In genomic region chr1:25476186-25477097, GRCh38 we compare ENCODE assay signal across 17 cellular contexts. TPM values are rescaled to one million over a fixed set of nuclear protein-coding genes. Genes with fewer than 3 reads are reported as not detected.
DNase-seq lines count a peak whose midpoint lies in the region; ATAC-seq, FAIRE-seq and TF ChIP-seq lines count a peak whose summit lies in the region.
"Had no signal": no experiment of that assay in that cellular context is flagged by ENCODE, and none has a peak within 500 bp of the region (broad histone marks: within the 10 kb centered on the region; RNA-seq: fewer than 3 reads in every experiment).

No MANE protein-coding gene starts in this region.

- no peaks in the 10 kb centered on the region for H3K27me3 Mint-ChIP-seq in activated CD8-positive, alpha-beta memory T cell treated with anti-CD3 and anti-CD28 coated beads, Interleukin-2, amount 10 ng/mL, durations not matched to agents 7 days and 5 days

- no peak for TF ChIP-seq RAD21 in GM12878 (IDR thresholded peaks at IDR 0.05; ENCODE audit: insufficient read depth, low read depth, low read length)

- RAD21 ChIA-PET in GM12878 (lab: Charles Lee; ENCODE audit: unreplicated experiment) = interaction anchor here (1.3 to 5.5 kb wide), 10 partner anchors 9 to 135 kb away, joined by 3 to 56 read pairs (median 10); no protein-coding TSS in a partner anchor

- H3K4me1 ChIP-seq in GM12878 (ENCODE audit: control insufficient read depth, insufficient read depth, low read length) = peaks cover 13% of the 10 kb centered on the region
- peaks cover 23 to 52% (median 36%) of the 10 kb centered on the region in 3 donors for H3K4me1 ChIP-seq in skeletal muscle tissue (ENCODE audit: control insufficient read depth in 3 of 3, insufficient read depth in 3 of 3, low read length in 3 of 3)

- TF ChIP-seq EP300 in GM12878 (IDR thresholded peaks at IDR 0.05; ENCODE audit: borderline replicate concordance in 1 of 2, control insufficient read depth in 1 of 2, low read depth in 2 of 2, low read length in 2 of 2) = peak in 1 of 2 experiments; percentile 68; a peak in 2 of 4 replicates

- WGBS in GM12878 (ENCODE audit: insufficient coverage, insufficient replicate concordance, low lambda C conversion rate, missing lambda C conversion rate) = 27% methylated on average over 2 of the region's 2 CpGs

- H3K9ac ChIP-seq in GM12878 (ENCODE audit: control insufficient read depth, insufficient read depth, low read length) (no peak overlapping the region), skeletal muscle tissue (ENCODE audit: low read depth in 1 of 3, low read length in 3 of 3) (no peak overlapping the region)
- H3K9ac ChIP-seq: SK-N-SH had no signal

- in situ Hi-C loops in GM12878 (cut with MboI) = no loop called here

- intact Hi-C loops in GM12878 (cut with micrococcal nuclease; ENCODE audit: unreplicated experiment) = loop anchor here (2.0 kb wide), 1 partner anchor 46 kb away; the partner anchor contains the start of gene MACO1

- POLR2A ChIA-PET in GM12878 (lab: Charles Lee) = interaction anchor here (1.0 to 4.7 kb wide), 5 partner anchors 10 to 45 kb away, joined by 4 to 54 read pairs (median 17); partner anchors contain the start of gene MACO1

- peak; percentile 35 for ATAC-seq in activated CD8-positive, alpha-beta memory T cell treated with anti-CD3 and anti-CD28 coated beads, Interleukin-2, amount 10 ng/mL, durations not matched to agents 7 days and 5 days
- ATAC-seq in GM12878 = peak; percentile 55

- H3K79me2 ChIP-seq in GM12878 (ENCODE audit: control insufficient read depth, insufficient read depth, low read length) = peaks cover 12% of the 10 kb centered on the region

- no peak for FAIRE-seq in GM12878 (lab: Jason Lieb, UNC)

- no peaks in the 10 kb centered on the region for H3K9me3 Mint-ChIP-seq in activated CD8-positive, alpha-beta memory T cell treated with anti-CD3 and anti-CD28 coated beads, Interleukin-2, amount 10 ng/mL, durations not matched to agents 7 days and 5 days (ENCODE audit: low read depth)

- H3K27me3 ChIP-seq in GM12878 (replicated peaks in 1 of 2; ENCODE audit: control insufficient read depth in 2 of 2, insufficient read depth in 2 of 2, low read length in 1 of 2) = no peaks in the 10 kb centered on the region
- H3K27me3 ChIP-seq in skeletal muscle tissue (ENCODE audit: control insufficient read depth in 3 of 3, insufficient read depth in 3 of 3, low read length in 3 of 3) = no peaks in the 10 kb centered on the region
- H3K27me3 ChIP-seq: heart right ventricle, tibial artery had no signal

- SMC1A ChIA-PET in GM12878 (lab: Charles Lee; ENCODE audit: uncharacterized antibody, unreplicated experiment) = interaction anchor here (0.8 to 6.5 kb wide), 17 partner anchors 9 to 133 kb away, joined by 3 to 78 read pairs (median 6); partner anchors contain the start of gene MACO1

- H3K4me1 Mint-ChIP-seq in activated CD8-positive, alpha-beta memory T cell treated with anti-CD3 and anti-CD28 coated beads, Interleukin-2, amount 10 ng/mL, durations not matched to agents 7 days and 5 days = peaks cover 30% of the 10 kb centered on the region

- H3K36me3 ChIP-seq in GM12878 (ENCODE audit: control insufficient read depth in 2 of 2, insufficient read depth in 2 of 2, low read length in 1 of 2) (peaks cover 0 to 8% of the 10 kb centered on the region in 2 experiments; a peak in 2 of 4 replicates), skeletal muscle tissue (ENCODE audit: control insufficient read depth in 3 of 3, insufficient read depth in 3 of 3, low read length in 3 of 3) (no peaks in the 10 kb centered on the region)
- H3K36me3 ChIP-seq: prostate gland, tibial artery had no signal

- no peak overlapping the region for H3K4me3 Mint-ChIP-seq in activated CD8-positive, alpha-beta memory T cell treated with anti-CD3 and anti-CD28 coated beads, Interleukin-2, amount 10 ng/mL, durations not matched to agents 7 days and 5 days

- CTCF ChIA-PET in activated CD8-positive, alpha-beta memory T cell treated with anti-CD3 and anti-CD28 coated beads, Interleukin-2, amount 10 ng/mL, durations not matched to agents 7 days and 5 days (lab: Charles Lee) = interaction anchor here (0.8 to 1.8 kb wide), 5 partner anchors 9 to 236 kb away, joined by 3 to 7 read pairs (median 3); no protein-coding TSS in a partner anchor
- CTCF ChIA-PET in GM12878 (lab: Yijun Ruan, JAX) = interaction anchor here (1.1 to 6.3 kb wide), 11 partner anchors 9 to 420 kb away, joined by 3 to 79 read pairs (median 5); no protein-coding TSS in a partner anchor

- no peak for TF ChIP-seq CTCF in GM12878 (IDR thresholded peaks at IDR 0.05 in 2 of 3, conservative IDR thresholded peaks at IDR 0.05 in 1 of 3; ENCODE audit: control insufficient read depth in 2 of 3, extremely low read depth in 1 of 3, insufficient read depth in 1 of 3, low read depth in 3 of 3, low read length in 3 of 3)

- H3K4me3 ChIP-seq in GM12878 (no peak overlapping the region), skeletal muscle tissue (ENCODE audit: low read length in 3 of 3) (no peak overlapping the region)
- H3K4me3 ChIP-seq: heart right ventricle, prostate gland, tibial artery had no signal

- H3K36me3 Mint-ChIP-seq in activated CD8-positive, alpha-beta memory T cell treated with anti-CD3 and anti-CD28 coated beads, Interleukin-2, amount 10 ng/mL, durations not matched to agents 7 days and 5 days = peaks cover 2% of the 10 kb centered on the region

- no peak for TF ChIP-seq POLR2A in GM12878 (IDR thresholded peaks at IDR 0.05; ENCODE audit: low read depth, low read length)

- H3K4me2 ChIP-seq in GM12878 (ENCODE audit: control insufficient read depth, insufficient read depth) = no peak overlapping the region
- H3K4me2 ChIP-seq: SK-N-SH had no signal

- H3K27ac Mint-ChIP-seq in activated CD8-positive, alpha-beta memory T cell treated with anti-CD3 and anti-CD28 coated beads, Interleukin-2, amount 10 ng/mL, durations not matched to agents 7 days and 5 days = no peak overlapping the region

- no peak for DNase-seq in activated CD8-positive, alpha-beta memory T cell treated with anti-CD3 and anti-CD28 coated beads, Interleukin-2, amount 10 ng/mL, durations not matched to agents 7 days and 5 days
- no peak for DNase-seq in activated CD8-positive, alpha-beta memory T cell treated with anti-CD3 and anti-CD28 coated beads, Interleukin-2, amount 50 U/mL, for 48 hours
- DNase-seq in NCI-H2171 treated with DMSO at 0.1 percent for 48 hours (lab: John Stamatoyannopoulos, UW) = peak; percentile 96
- peak; percentile 26 for DNase-seq in GM12878 (ENCODE audit: low read depth, low spot score)
- DNase-seq in activated effector memory CD4-positive, alpha-beta T cell treated with Interleukin-2 at 50 U/mL for 16 hours = no peak
- DNase-seq in globus pallidus (ENCODE audit: low spot score) = no peak
- DNase-seq in NCI-H2029 (lab: John Stamatoyannopoulos, UW) = no peak
- DNase-seq: activated CD4-positive, alpha-beta T cell treated with anti-CD3 and anti-CD28 coated beads for 48 hours; amygdala; effector CD4-positive, alpha-beta T cell; heart right ventricle; NCI-H446; SK-N-SH; tibial artery had no signal

- H3K9me3 ChIP-seq in GM12878 (replicated peaks; ENCODE audit: control insufficient read depth, insufficient read depth, low read length) = no peaks in the 10 kb centered on the region
- H3K9me3 ChIP-seq in skeletal muscle tissue (ENCODE audit: control insufficient read depth in 3 of 3, low read length in 3 of 3) = no peaks in the 10 kb centered on the region
- H3K9me3 ChIP-seq: heart right ventricle, prostate gland, SK-N-SH, tibial artery had no signal

- no peak overlapping the region for H2AFZ ChIP-seq in GM12878 (ENCODE audit: control insufficient read depth, low read depth, low read length)

- no TSS peak for BruUV-seq in GM12878 (replicated peaks; lab: Mats Ljungman, UMichigan)

- H3K27ac ChIP-seq in GM12878 (ENCODE audit: control insufficient read depth, insufficient read depth) (peak overlapping the region; percentile 13; the same call in 1 of the 2 replicates), skeletal muscle tissue (ENCODE audit: low read depth, low read length) (peak overlapping the region; percentile 24)
- H3K27ac ChIP-seq: heart right ventricle, tibial artery had no signal

- H4K20me1 ChIP-seq in GM12878 (ENCODE audit: control insufficient read depth, insufficient read depth) = no peaks in the 10 kb centered on the region

RNA-seq across cellular contexts. Expression of gene MACO1, which starts 45.7 kb away (rescaled TPM):
- 10 to 100 TPM; 13.0 to 15.7 TPM for total RNA-seq in activated CD8-positive, alpha-beta memory T cell treated with anti-CD3 and anti-CD28 coated beads, Interleukin-2, amount 10 ng/mL, durations not matched to agents 7 days and 5 days
- total RNA-seq in GM12878 (2013; cell fraction: nucleolus; rRNA removed) = 15.8 and 15.9 TPM in 2 replicates
- total RNA-seq in GM12878 (2014; rRNA removed) (11.8 and 12.8 TPM in 2 replicates), GM12878 (2014; rRNA removed; fragmentation: Illumina TruSeq; extraction: Trizol) (15.6 and 16.0 TPM in 2 replicates), GM12878 (2021) (14.8 TPM in 2 replicates), skeletal muscle tissue (16.2 TPM)
- polyA plus RNA-seq in GM12878 (2011; ENCODE audit: low read depth) = 7.9 TPM
- polyA plus RNA-seq in GM12878 (2011; rRNA removed) (19.8 and 23.0 TPM in 2 replicates), GM12878 (2014; fragmentation: Illumina TruSeq; extraction: Trizol) (14.6 and 20.8 TPM in 2 replicates), GM12878 (2014; fragmentation: Nextera tagmentation; extraction: Ambion mirVana) (1 to 10 TPM; 3.2 to 4.2 TPM), GM12878 (2014; rRNA removed) (8.4 and 8.8 TPM in 2 replicates), GM12878 (2016; fragmentation: Nextera tagmentation; extraction: Ambion mirVana) (1 to 10 TPM; 8.1 to 8.4 TPM)
- polyA plus RNA-seq in GM12878 (2011; cell fraction: cytosol; rRNA removed) = 10.3 and 10.7 TPM in 2 replicates
- 9.7 and 13.5 TPM in 2 replicates for polyA plus RNA-seq in GM12878 (2011; cell fraction: nucleus; rRNA removed)
- 9.4 and 11.5 TPM in 2 replicates for polyA plus RNA-seq in GM12878 (2012)
- 10.9 and 12.6 TPM in 2 replicates for polyA minus RNA-seq in GM12878 (2011; rRNA and poly(A)+ RNA removed)
- 6.0 and 7.1 TPM in 2 replicates for polyA minus RNA-seq in GM12878 (2011; cell fraction: cytosol; rRNA and poly(A)+ RNA removed)
- 4.0 and 5.2 TPM in 2 replicates for polyA minus RNA-seq in GM12878 (2011; cell fraction: nucleus; rRNA and poly(A)+ RNA removed)

RNA-seq across cellular contexts. Expression of gene RHCE, which starts 55.8 kb away (rescaled TPM):
- not detected for total RNA-seq in activated CD8-positive, alpha-beta memory T cell treated with anti-CD3 and anti-CD28 coated beads, Interleukin-2, amount 10 ng/mL, durations not matched to agents 7 days and 5 days
- 0.48 and 1.2 TPM in 2 replicates for total RNA-seq in GM12878 (2013; cell fraction: nucleolus; rRNA removed)
- total RNA-seq in GM12878 (2014; rRNA removed) = 0.28 and 0.44 TPM in 2 replicates
- 0.27 TPM in 1 of 2 replicates, not detected in the other for total RNA-seq in GM12878 (2014; rRNA removed; fragmentation: Illumina TruSeq; extraction: Trizol)
- 0.18 TPM in 1 of 2 replicates, not detected in the other for total RNA-seq in GM12878 (2021)
- 0.35 TPM for polyA plus RNA-seq in GM12878 (2011; ENCODE audit: low read depth)
- polyA plus RNA-seq in GM12878 (2011; rRNA removed) = 0.41 and 0.42 TPM in 2 replicates
- polyA plus RNA-seq in GM12878 (2011; cell fraction: cytosol; rRNA removed) = 0.65 and 0.69 TPM in 2 replicates
- 0.79 and 0.82 TPM in 2 replicates for polyA plus RNA-seq in GM12878 (2011; cell fraction: nucleus; rRNA removed)
- polyA plus RNA-seq in GM12878 (2012) = 0.30 and 0.48 TPM in 2 replicates
- polyA plus RNA-seq in GM12878 (2014; fragmentation: Illumina TruSeq; extraction: Trizol) = 0.12 and 1.1 TPM in 2 replicates
- under 1 TPM in 1 of 2 experiments, not detected in 1; 0.07 TPM for polyA plus RNA-seq in GM12878 (2014; fragmentation: Nextera tagmentation; extraction: Ambion mirVana)
- 0.06 and 0.10 TPM in 2 replicates for polyA plus RNA-seq in GM12878 (2014; rRNA removed)
- under 1 TPM in 1 of 2 experiments, not detected in 1; 0.33 TPM for polyA plus RNA-seq in GM12878 (2016; fragmentation: Nextera tagmentation; extraction: Ambion mirVana)
- 0.37 and 1.0 TPM in 2 replicates for polyA minus RNA-seq in GM12878 (2011; rRNA and poly(A)+ RNA removed)
- polyA minus RNA-seq in GM12878 (2011; cell fraction: cytosol; rRNA and poly(A)+ RNA removed) = not detected in 2 replicates
- polyA minus RNA-seq in GM12878 (2011; cell fraction: nucleus; rRNA and poly(A)+ RNA removed) = 0.29 and 0.73 TPM in 2 replicates
- total RNA-seq in skeletal muscle tissue = 0.52 TPM
- total RNA-seq: mesenteric fat pad had no signal

Comparison
In these comparisons a context has a peak if more than half of its experiments do, and no peak if none do; other contexts are left out.
1. DNase-seq: peak in NCI-H2171 treated with DMSO at 0.1 percent for 48 hours (single experiment) and GM12878 (single experiment); none in activated CD8-positive, alpha-beta memory T cell treated with anti-CD3 and anti-CD28 coated beads, Interleukin-2, amount 10 ng/mL, durations not matched to agents 7 days and 5 days (single experiment), activated CD8-positive, alpha-beta memory T cell treated with anti-CD3 and anti-CD28 coated beads, Interleukin-2, amount 50 U/mL, for 48 hours (single experiment), activated effector memory CD4-positive, alpha-beta T cell treated with Interleukin-2 at 50 U/mL for 16 hours (single experiment), globus pallidus (single experiment) and NCI-H2029 (single experiment).